Comparison of ENCODE assay signal across 22 cellular contexts in the genomic region with DNA sequence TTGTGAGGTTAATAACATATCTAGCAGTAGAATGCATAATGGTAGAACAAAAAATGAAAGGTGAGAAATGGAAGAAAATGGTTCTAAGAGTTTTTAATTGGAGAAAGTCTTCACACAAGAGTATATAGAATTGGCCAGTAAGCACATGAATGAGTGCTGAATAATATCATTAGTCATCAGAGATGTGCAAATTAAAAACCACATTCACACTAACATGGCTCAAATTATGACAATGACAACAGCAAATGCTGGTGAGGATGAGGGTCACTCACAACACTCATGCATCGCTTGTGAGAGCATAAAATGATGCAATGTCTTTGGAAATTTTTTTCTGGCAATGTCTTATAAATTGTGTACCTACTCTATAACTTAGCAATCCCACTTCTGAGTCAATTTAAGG.
DNase-seq lines count a peak whose midpoint lies in the region; ATAC-seq, FAIRE-seq and TF ChIP-seq lines count a peak whose summit lies in the region.
"Had no signal": no experiment of that assay in that cellular context is flagged by ENCODE, and none has a peak within 500 bp of the region (broad histone marks: within the 10 kb centered on the region; RNA-seq: fewer than 3 reads in every experiment).

No MANE protein-coding gene starts in this region.

- H2BK5ac ChIP-seq in IMR-90 (ENCODE audit: low read depth, low read length, poor library complexity, severe bottlenecking): no peak overlapping the region

- intact Hi-C loops in IMR-90 (cut with micrococcal nuclease): no loop called here

- no peak for TF ChIP-seq POLR2A in IMR-90 (IDR thresholded peaks at IDR 0.05; ENCODE audit: low read depth, low read length)
- TF ChIP-seq POLR2A in GM18505 (IDR thresholded peaks at IDR 0.05; ENCODE audit: borderline replicate concordance, extremely low read depth, insufficient read depth, insufficient read length): no peak
- no peak for TF ChIP-seq POLR2A in H54 (IDR thresholded peaks at IDR 0.05; ENCODE audit: low read depth, low read length)

- no peaks in the 10 kb centered on the region for H3K4me1 ChIP-seq in IMR-90 (ENCODE audit: control insufficient read depth, insufficient read depth, low read length)
- H3K4me1 ChIP-seq: BLaER1 had no signal

- dilution Hi-C loops in IMR-90 (cut with HindIII; ENCODE audit: low sequenced_read_pairs, unreplicated experiment): no loop called here

- H3K14ac ChIP-seq in IMR-90 (replicated peaks; ENCODE audit: low read depth, low read length): no peak overlapping the region

- no peak overlapping the region for H2BK15ac ChIP-seq in IMR-90 (ENCODE audit: low read depth, low read length)

- H3K27me3 ChIP-seq in IMR-90 (ENCODE audit: control insufficient read depth, insufficient read depth, low read length) (no peaks in the 10 kb centered on the region), brain microvascular endothelial cell (replicated peaks) (no peaks in the 10 kb centered on the region)
- H3K27me3 ChIP-seq: BLaER1 had no signal

- H4K91ac ChIP-seq in IMR-90 (ENCODE audit: insufficient read depth, low read depth, low read length): no peak overlapping the region

- no peak for TF ChIP-seq RAD21 in IMR-90 (IDR thresholded peaks at IDR 0.05; ENCODE audit: low read length)

- POLR2A ChIA-PET in IMR-90 (lab: Charles Lee; ENCODE audit: unreplicated experiment): no interaction called here

- no peak overlapping the region for H2AFZ ChIP-seq in IMR-90 (replicated peaks; ENCODE audit: low read length, poor library complexity)

- H4K5ac ChIP-seq in IMR-90 (ENCODE audit: low read depth, low read length): no peak overlapping the region

- no peaks in the 10 kb centered on the region for H3K79me1 ChIP-seq in IMR-90 (ENCODE audit: low read depth in 1 of 2, low read length in 2 of 2)

- FAIRE-seq in H54 (lab: Jason Lieb, UNC): no peak
- FAIRE-seq: A204.1, D721Med, GM12878, GM18507 had no signal

- no peak overlapping the region for H3K56ac ChIP-seq in IMR-90 (ENCODE audit: extremely low read depth, insufficient read depth, low read length)

- peak; percentile 61 for DNase-seq in Caki2 (ENCODE audit: low read depth)
- DNase-seq in IMR-90: no peak
- peak; percentile 13 for DNase-seq in brain microvascular endothelial cell
- DNase-seq in glomerular visceral epithelial cell (ENCODE audit: extremely low spot score): peak; percentile 43
- DNase-seq in H54 (ENCODE audit: insufficient read length, low spot score): no peak
- no peak for DNase-seq in GM19238 (ENCODE audit: insufficient read length, low spot score)
- DNase-seq in UCSD-AML1 (lab: John Stamatoyannopoulos, UW; ENCODE audit: unreplicated experiment): no peak
- DNase-seq: CD8-positive, alpha-beta T cell; DMS79; GDM1; GOT3; NCI-H187; NCI-H446 treated with DMSO at 0.1 percent for 48 hours; NCI-H748 treated with DMSO at 0.1 percent for 48 hours; OCI-M1 had no signal

- no peak overlapping the region for H3K4me2 ChIP-seq in IMR-90 (ENCODE audit: low read depth, low read length)
- H3K4me2 ChIP-seq: BLaER1 had no signal

- no peak overlapping the region for H2BK120ac ChIP-seq in IMR-90 (ENCODE audit: low read depth, low read length)

- ATAC-seq in IMR-90 (ENCODE audit: low read depth) (no peak), GM18505 (IDR thresholded peaks at IDR 0.05; ENCODE audit: unreplicated experiment) (no peak)
- ATAC-seq: CD8-positive, alpha-beta T cell; GM12878 had no signal

- peaks cover 5% of the 10 kb centered on the region; the same call in 1 of the 2 replicates for H3K9me3 ChIP-seq in IMR-90 (ENCODE audit: control insufficient read depth, insufficient read depth, low read length)

- no peak overlapping the region for H2BK20ac ChIP-seq in IMR-90 (ENCODE audit: low read depth, low read length)

- no peak overlapping the region for H3K27ac ChIP-seq in IMR-90 (ENCODE audit: insufficient read depth, low read length)
- H3K27ac ChIP-seq in brain microvascular endothelial cell: no peak overlapping the region
- H3K27ac ChIP-seq: BLaER1, RWPE1 had no signal

- no peaks in the 10 kb centered on the region for H3K9me1 ChIP-seq in IMR-90 (ENCODE audit: insufficient read depth, low read length)

- H3K23ac ChIP-seq in IMR-90 (ENCODE audit: low read depth, low read length): no peak overlapping the region

- H3K18ac ChIP-seq in IMR-90 (ENCODE audit: low read depth, low read length): no peak overlapping the region

- TF ChIP-seq CTCF in IMR-90 (conservative IDR thresholded peaks at IDR 0.05; ENCODE audit: low read depth, low read length) (no peak), brain microvascular endothelial cell (IDR thresholded peaks at IDR 0.05; ENCODE audit: low read depth, low read length, missing control alignments) (no peak)

- H3K9ac ChIP-seq in IMR-90 (ENCODE audit: low read depth, low read length): no peak overlapping the region
- H3K9ac ChIP-seq: BLaER1 had no signal

- no TSS peak for BruUV-seq in IMR-90 (replicated peaks; lab: Mats Ljungman, UMichigan)

- H3K4ac ChIP-seq in IMR-90 (ENCODE audit: low read depth, low read length): no peak overlapping the region

- H3K4me3 ChIP-seq in IMR-90 (ENCODE audit: insufficient read depth, low read depth, low read length) (no peak overlapping the region), brain microvascular endothelial cell (ENCODE audit: low read depth, low read length) (no peak overlapping the region)
- H3K4me3 ChIP-seq: BLaER1, GM12878 had no signal

- no peak overlapping the region for H2AK9ac ChIP-seq in IMR-90 (replicated peaks; ENCODE audit: low read depth, low read length, poor library complexity)

- no CpG with 5 or more reads among the region's 1 CpG for WGBS in IMR-90 (ENCODE audit: extremely low coverage in 2 of 2, insufficient read length in 1 of 2), 2 experiments

- in situ Hi-C loops in Caki2 (cut with HindIII; ENCODE audit: low pct_unique_long_range_greater_than_20kb, low sequenced_read_pairs): no loop called here
- in situ Hi-C loops in IMR-90 (cut with MboI; ENCODE audit: low sequenced_read_pairs): no loop called here
- in situ Hi-C loops in brain microvascular endothelial cell (cut with HindIII; ENCODE audit: low pct_ligation_motif_present, low sequenced_read_pairs): no loop called here

- CTCF ChIA-PET in IMR-90 (lab: Yijun Ruan, JAX): no interaction called here

- H3K36me3 ChIP-seq in IMR-90 (ENCODE audit: control insufficient read depth, insufficient read depth, low read length): no peaks in the 10 kb centered on the region
- no peaks in the 10 kb centered on the region for H3K36me3 ChIP-seq in brain microvascular endothelial cell (replicated peaks)
- H3K36me3 ChIP-seq: BLaER1 had no signal

- no peaks in the 10 kb centered on the region for H4K20me1 ChIP-seq in IMR-90 (ENCODE audit: insufficient read depth, low read length)
- H4K20me1 ChIP-seq: BLaER1 had no signal

- H2AK5ac ChIP-seq in IMR-90 (ENCODE audit: low read depth, low read length): no peak overlapping the region

- no peak overlapping the region for H4K8ac ChIP-seq in IMR-90 (ENCODE audit: low read depth in 2 of 2, low read length in 2 of 2)

TF ChIP-seq in IMR-90, 13 proteins besides CTCF, POLR2A, EP300 and RAD21:
- TF ChIP-seq CEBPB (IDR thresholded peaks at IDR 0.05; ENCODE audit: low read depth, low read length) (0 out of 2 replicates have a peak, but pooled peaks have one; percentile 9), SMC3 (IDR thresholded peaks at IDR 0.05; ENCODE audit: low read depth, low read length) (no peak)
TF ChIP-seq in IMR-90: peak in this region for 1.

Comparison
In these comparisons a context has a peak if more than half of its experiments do, and no peak if none do; other contexts are left out.
1. DNase-seq: peak in Caki2 (single experiment), brain microvascular endothelial cell (single experiment) and glomerular visceral epithelial cell (single experiment); none in IMR-90 (single experiment), H54 (single experiment), GM19238 (single experiment) and UCSD-AML1 (single experiment).